In the genomic region with DNA sequence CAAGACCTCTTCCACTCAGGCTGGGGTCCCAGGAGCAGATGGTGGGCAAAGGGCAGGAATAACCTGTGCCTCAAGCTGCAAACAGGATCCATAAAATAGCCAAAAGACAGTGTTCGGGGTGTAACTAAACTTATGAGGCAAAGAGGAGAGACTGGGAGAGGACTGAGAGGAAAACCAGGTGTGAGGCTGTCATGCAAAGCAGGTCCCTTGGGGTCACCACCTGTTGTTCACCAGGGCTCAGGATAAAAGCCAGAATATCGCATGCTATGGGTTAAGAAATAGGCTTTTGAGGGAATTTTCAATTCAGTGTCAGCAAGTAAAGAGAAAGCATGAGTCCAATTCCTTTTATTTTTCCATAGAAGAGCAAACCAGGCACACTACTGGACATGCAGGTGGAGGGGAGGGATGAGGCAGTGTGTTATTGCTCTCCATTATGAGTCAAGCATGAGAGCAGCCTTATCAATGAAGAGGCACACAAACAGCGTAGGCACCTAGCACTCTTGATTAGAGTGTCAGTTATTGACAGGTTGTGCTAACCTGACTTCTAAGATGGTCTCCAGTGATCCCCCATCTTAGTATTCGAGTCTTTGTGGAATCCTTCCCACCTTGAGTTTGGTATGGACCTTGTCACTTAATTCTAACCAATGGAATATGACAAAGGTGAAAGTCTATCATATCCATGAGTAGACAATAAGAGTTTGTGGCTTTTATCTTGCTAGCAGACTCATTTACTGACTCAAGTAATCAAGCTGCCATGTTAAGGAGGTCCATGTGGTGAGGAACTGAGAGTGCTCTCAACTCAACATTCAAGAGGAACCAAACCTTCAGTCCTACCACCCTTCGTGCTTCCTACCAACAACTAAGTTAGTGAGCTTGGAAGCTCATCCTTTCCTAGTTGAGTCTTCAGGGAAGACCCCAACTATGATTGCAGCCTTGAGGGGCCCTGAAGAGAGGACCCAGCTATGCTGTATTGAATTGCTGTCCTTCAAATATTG, we compare ENCODE assay signal across 12 cellular contexts. TPM values are rescaled to one million over a fixed set of nuclear protein-coding genes. Genes with fewer than 3 reads are reported as not detected.
DNase-seq lines count a peak whose midpoint lies in the region; ATAC-seq, FAIRE-seq and TF ChIP-seq lines count a peak whose summit lies in the region.
"Had no signal": no experiment of that assay in that cellular context is flagged by ENCODE, and none has a peak within 500 bp of the region (broad histone marks: within the 10 kb centered on the region; RNA-seq: fewer than 3 reads in every experiment).

No MANE protein-coding gene starts in this region.

- no peaks in the 10 kb centered on the region for H3K27me3 Mint-ChIP-seq in activated CD4-positive, alpha-beta memory T cell treated with anti-CD3 and anti-CD28 coated beads for 36 hours
- H3K27me3 Mint-ChIP-seq in naive thymus-derived CD8-positive, alpha-beta T cell, result peaks cover 0 to 2% (median 0%) of the 10 kb centered on the region in 5 donors

- H3K36me3 Mint-ChIP-seq in activated CD4-positive, alpha-beta memory T cell treated with anti-CD3 and anti-CD28 coated beads for 36 hours, result no peaks in the 10 kb centered on the region
- H3K36me3 Mint-ChIP-seq in naive thymus-derived CD8-positive, alpha-beta T cell, result no peaks in the 10 kb centered on the region
- H3K36me3 Mint-ChIP-seq: brain had no signal

- DNase-seq in GM12891 (ENCODE audit: insufficient read length, low spot score), result no peak
- DNase-seq in activated CD4-positive, alpha-beta memory T cell treated with anti-CD3 and anti-CD28 coated beads for 36 hours, result peak; percentile 8
- DNase-seq in naive thymus-derived CD8-positive, alpha-beta T cell, result no peak
- DNase-seq in NCI-H1105 (lab: John Stamatoyannopoulos, UW), result no peak
- DNase-seq in Right ventricle myocardium superior, result no peak
- no peak for DNase-seq in NCI-H146 (lab: John Stamatoyannopoulos, UW)
- no peak for DNase-seq in NCI-H524 treated with DMSO at 0.1 percent for 48 hours (lab: John Stamatoyannopoulos, UW)
- DNase-seq: NCI-H446 had no signal

- POLR2A ChIA-PET in activated CD4-positive, alpha-beta memory T cell treated with anti-CD3 and anti-CD28 coated beads for 36 hours (lab: Charles Lee), result interaction anchor here (1.0 to 4.9 kb wide), 5 partner anchors 16 to 107 kb away, joined by 3 to 45 read pairs (median 7); no protein-coding TSS in a partner anchor
- POLR2A ChIA-PET in naive thymus-derived CD8-positive, alpha-beta T cell (lab: Charles Lee), result interaction anchor here (0.6 to 16.3 kb wide), 7 partner anchors 5 to 374 kb away, joined by 3 to 540 read pairs (median 42); a partner anchor contains a TSS

- CTCF ChIA-PET in activated CD4-positive, alpha-beta memory T cell treated with anti-CD3 and anti-CD28 coated beads for 36 hours (lab: Charles Lee), result interaction anchor here (1.0 to 4.7 kb wide), 9 partner anchors 11 to 222 kb away, joined by 3 to 34 read pairs (median 9); no protein-coding TSS in a partner anchor

- ATAC-seq in HG02852 (IDR thresholded peaks at IDR 0.05; ENCODE audit: unreplicated experiment), result peak; percentile 49
- ATAC-seq in naive thymus-derived CD8-positive, alpha-beta T cell, result no peak
- no peak for ATAC-seq in Right ventricle myocardium superior (ENCODE audit: poor library complexity)
- ATAC-seq: gastroesophageal sphincter had no signal

- FAIRE-seq in GM12891 (lab: Jason Lieb, UNC), result peak; percentile 98

- TF ChIP-seq POLR2A in GM12891 (IDR thresholded peaks at IDR 0.05; ENCODE audit: low read depth, low read length), result no peak

- H3K27ac Mint-ChIP-seq in activated CD4-positive, alpha-beta memory T cell treated with anti-CD3 and anti-CD28 coated beads for 36 hours, result peak overlapping the region; percentile 86
- peak overlapping the region; percentile 53 to 96 (median 88) for H3K27ac Mint-ChIP-seq in naive thymus-derived CD8-positive, alpha-beta T cell
- H3K27ac Mint-ChIP-seq: brain, nephron had no signal

- intact Hi-C loops in activated CD4-positive, alpha-beta memory T cell treated with anti-CD3 and anti-CD28 coated beads for 36 hours (cut with micrococcal nuclease), result loop anchor here (1.0 to 2.0 kb wide), 3 partner anchors 8 to 21 kb away; no protein-coding TSS in a partner anchor
- intact Hi-C loops in Right ventricle myocardium superior (cut with DNase I), result no loop called here

- H3K4me1 Mint-ChIP-seq in activated CD4-positive, alpha-beta memory T cell treated with anti-CD3 and anti-CD28 coated beads for 36 hours (ENCODE audit: low read depth), result peaks cover 54% of the 10 kb centered on the region
- peaks cover 22 to 72% (median 62%) of the 10 kb centered on the region in 4 donors for H3K4me1 Mint-ChIP-seq in naive thymus-derived CD8-positive, alpha-beta T cell
- H3K4me1 Mint-ChIP-seq: brain, nephron had no signal

- no peak overlapping the region for H3K4me3 Mint-ChIP-seq in activated CD4-positive, alpha-beta memory T cell treated with anti-CD3 and anti-CD28 coated beads for 36 hours
- H3K4me3 Mint-ChIP-seq in naive thymus-derived CD8-positive, alpha-beta T cell, result peak overlapping the region; percentile 65 to 87 (median 76)
- H3K4me3 Mint-ChIP-seq: brain, nephron had no signal

- H3K9me3 Mint-ChIP-seq in activated CD4-positive, alpha-beta memory T cell treated with anti-CD3 and anti-CD28 coated beads for 36 hours, result no peaks in the 10 kb centered on the region
- H3K9me3 Mint-ChIP-seq in naive thymus-derived CD8-positive, alpha-beta T cell, result no peaks in the 10 kb centered on the region
- H3K9me3 Mint-ChIP-seq: brain, nephron had no signal

TF ChIP-seq in GM12891, 5 proteins besides CTCF, POLR2A, EP300 and RAD21:
- TF ChIP-seq SPI1 (IDR thresholded peaks at IDR 0.05; ENCODE audit: low read depth, low read length) (peak; percentile 96), TAF1 (IDR thresholded peaks at IDR 0.05; ENCODE audit: low read depth, low read length) (no peak), POU2F2 (IDR thresholded peaks at IDR 0.05; ENCODE audit: low read depth, low read length) (peak; percentile 70; the same call in 1 of the 2 replicates), POLR2AphosphoS5 (IDR thresholded peaks at IDR 0.05; ENCODE audit: low read depth, low read length) (no peak), PAX5 (IDR thresholded peaks at IDR 0.05; ENCODE audit: insufficient read depth, low read length, severe bottlenecking) (no peak)

RNA-seq across cellular contexts. Expression of a gene that starts 18.8 kb away (rescaled TPM):
- polyA plus RNA-seq in GM12891 (2012; ENCODE audit: low read depth, missing spikeins), result 359 TPM
- 100 to 1,000 TPM; 481 to 485 TPM for total RNA-seq in activated CD4-positive, alpha-beta memory T cell treated with anti-CD3 and anti-CD28 coated beads for 36 hours
- 1,000 to 10,000 TPM; 1,291 to 1,305 TPM for total RNA-seq in naive thymus-derived CD8-positive, alpha-beta T cell
- 1,000 to 10,000 TPM; 2,699 to 2,977 (median 2,826) TPM for polyA plus RNA-seq in naive thymus-derived CD8-positive, alpha-beta T cell
- total RNA-seq in Right ventricle myocardium superior, result 145 TPM

RNA-seq across cellular contexts. Expression of a gene that starts 48.1 kb away (rescaled TPM):
- 36.3 TPM for polyA plus RNA-seq in GM12891 (2012; ENCODE audit: low read depth, missing spikeins)
- total RNA-seq in activated CD4-positive, alpha-beta memory T cell treated with anti-CD3 and anti-CD28 coated beads for 36 hours, result 10 to 100 TPM; 94.0 to 95.8 TPM
- total RNA-seq in naive thymus-derived CD8-positive, alpha-beta T cell, result 10 to 100 TPM; 78.0 to 80.7 TPM
- polyA plus RNA-seq in naive thymus-derived CD8-positive, alpha-beta T cell, result 10 to 100 TPM; 24.7 to 34.1 (median 28.7) TPM
- 17.6 TPM for total RNA-seq in Right ventricle myocardium superior

RNA-seq across cellular contexts. Expression of a gene that starts 48.9 kb away (rescaled TPM):
- polyA plus RNA-seq in GM12891 (2012; ENCODE audit: low read depth, missing spikeins), result 12.4 TPM
- 10 to 100 TPM; 22.4 to 22.6 TPM for total RNA-seq in activated CD4-positive, alpha-beta memory T cell treated with anti-CD3 and anti-CD28 coated beads for 36 hours
- total RNA-seq in naive thymus-derived CD8-positive, alpha-beta T cell, result 10 to 100 TPM; 28.4 to 28.9 TPM
- 10 to 100 TPM in 1 of 3 donors, 1 to 10 TPM in 2; 7.9 to 12.7 (median 8.6) TPM for polyA plus RNA-seq in naive thymus-derived CD8-positive, alpha-beta T cell
- total RNA-seq in Right ventricle myocardium superior, result 1.4 TPM
